27 cellular contexts compared by ENCODE assay signal in the genomic region with DNA sequence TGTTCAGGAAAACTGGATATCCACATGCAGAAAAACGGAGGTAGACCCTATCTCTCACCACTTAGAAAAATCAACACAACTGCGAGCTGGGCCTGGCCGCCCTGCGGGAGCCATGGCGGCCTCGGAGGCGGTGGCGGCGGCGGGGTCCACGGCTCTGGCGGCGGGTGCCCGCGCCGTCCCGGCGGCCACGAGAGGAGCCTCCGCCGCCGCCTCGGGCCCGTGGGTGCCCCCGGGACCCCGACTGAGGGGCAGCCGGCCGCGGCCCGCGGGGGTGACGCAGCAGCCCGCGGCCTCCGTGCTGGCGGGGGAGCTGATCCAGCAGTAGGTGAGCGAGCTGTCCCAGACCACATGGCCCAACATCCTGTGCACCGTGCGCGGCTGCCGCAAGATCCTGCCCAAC.
"Had no signal": no experiment of that assay in that cellular context is flagged by ENCODE, and none has a peak within 500 bp of the region (broad histone marks: within the 10 kb centered on the region; RNA-seq: fewer than 3 reads in every experiment).

No MANE protein-coding gene starts in this region.

- H3K27me3 Mint-ChIP-seq: stimulated activated naive B cell treated with anti-CD40 and anti-IgM and Interleukin-4, amounts not matched to agents 10 μg/mL and 1 μg/mL and 100 μg/mL, for 72 hours; stimulated activated naive CD8-positive, alpha-beta T cell treated with anti-CD3 and anti-CD28 coated beads, Interleukin-15, Interleukin-2, amounts not matched to agents 100 ng/mL and 50 ng/mL, for 24 hours; type B pancreatic cell had no signal

- DNase-seq: stimulated activated CD4-positive, alpha-beta T cell treated with anti-CD3 and anti-CD28 coated beads, Interleukin-1b, Interleukin-23, amount 100 ng/mL, for 48 hours; stimulated activated CD4-positive, alpha-beta T cell treated with anti-CD3 and anti-CD28 coated beads, Interleukin-2, amount 100 ng/mL, for 24 hours; stimulated activated CD4-positive, alpha-beta T cell treated with anti-CD3 and anti-CD28 coated beads, Interleukin-2, amount 100 ng/mL, for 48 hours; stimulated activated CD4-positive, alpha-beta T cell treated with anti-CD3 and anti-CD28 coated beads, Interleukin-4, amount 100 ng/mL, for 1 hour; stimulated activated CD4-positive, alpha-beta T cell treated with anti-CD3 and anti-CD28 coated beads, Interleukin-4, amount 100 ng/mL, for 24 hours; stimulated activated CD4-positive, alpha-beta T cell treated with anti-CD3 and anti-CD28 coated beads, Interleukin-4, amount 100 ng/mL, for 4 hours; stimulated activated CD8-positive, alpha-beta memory T cell treated with anti-CD3 and anti-CD28 coated beads, Interleukin-4, amount 100 ng/mL, for 48 hours; stimulated activated naive B cell treated with anti-CD40 and anti-IgM and Interleukin-4, amounts not matched to agents 10 μg/mL and 1 μg/mL and 100 μg/mL, for 72 hours; stimulated activated naive CD4-positive, alpha-beta T cell; stimulated activated naive CD4-positive, alpha-beta T cell treated with Interleukin-2 at 50 U/mL for 16 hours; stomach; substantia nigra; testis; thyroid gland; tibial artery; transverse colon; trophoblast cell; upper lobe of right lung; uterus had no signal

- H3K9me3 ChIP-seq: stomach, suprapubic skin, testis, thoracic aorta, thyroid gland, tibial artery, tibial nerve, transverse colon, upper lobe of left lung, upper lobe of right lung, uterus, vagina had no signal

- H3K9me3 Mint-ChIP-seq: type B pancreatic cell had no signal

- H3K4me1 ChIP-seq: stomach, suprapubic skin, testis, tibial artery, tibial nerve, transverse colon, uterus, vagina had no signal

- H3K27ac Mint-ChIP-seq: stimulated activated effector memory CD8-positive, alpha-beta T cell treated with anti-CD3 and anti-CD28 coated beads, Interleukin-12 subunit alpha, Interleukin-12 subunit beta, amount 100 ng/mL, for 72 hours; stimulated activated naive B cell treated with anti-CD40 and anti-IgM and Interleukin-4, amounts not matched to agents 10 μg/mL and 1 μg/mL and 100 μg/mL, for 72 hours; stimulated activated naive CD8-positive, alpha-beta T cell treated with anti-CD3 and anti-CD28 coated beads, Interleukin-15, Interleukin-2, amounts not matched to agents 100 ng/mL and 50 ng/mL, for 24 hours; type B pancreatic cell had no signal

- H3K36me3 ChIP-seq: stomach, suprapubic skin, thoracic aorta, thyroid gland, tibial artery, transverse colon, upper lobe of left lung, upper lobe of right lung, uterus, vagina had no signal

- H3K36me3 Mint-ChIP-seq: stimulated activated effector memory CD8-positive, alpha-beta T cell treated with anti-CD3 and anti-CD28 coated beads, Interleukin-12 subunit alpha, Interleukin-12 subunit beta, amount 100 ng/mL, for 72 hours had no signal

- ATAC-seq: stimulated activated effector memory CD8-positive, alpha-beta T cell treated with anti-CD3 and anti-CD28 coated beads, Interleukin-12 subunit alpha, Interleukin-12 subunit beta, amount 100 ng/mL, for 72 hours; stimulated activated naive B cell treated with anti-CD40 and anti-IgM and Interleukin-4, amounts not matched to agents 10 μg/mL and 1 μg/mL and 100 μg/mL, for 72 hours; upper lobe of right lung had no signal

- H3K4me3 Mint-ChIP-seq: stimulated activated effector memory CD8-positive, alpha-beta T cell treated with anti-CD3 and anti-CD28 coated beads, Interleukin-12 subunit alpha, Interleukin-12 subunit beta, amount 100 ng/mL, for 72 hours; stimulated activated naive B cell treated with anti-CD40 and anti-IgM and Interleukin-4, amounts not matched to agents 10 μg/mL and 1 μg/mL and 100 μg/mL, for 72 hours; stimulated activated naive CD8-positive, alpha-beta T cell treated with anti-CD3 and anti-CD28 coated beads, Interleukin-15, Interleukin-2, amounts not matched to agents 100 ng/mL and 50 ng/mL, for 24 hours; type B pancreatic cell had no signal

- H3K27me3 ChIP-seq: stomach, suprapubic skin, testis, thyroid gland, tibial artery, tibial nerve, transverse colon, upper lobe of left lung, upper lobe of right lung, uterus, vagina had no signal

- H3K4me3 ChIP-seq: stomach, suprapubic skin, thoracic aorta, thyroid gland, tibial artery, tibial nerve, transverse colon, upper lobe of left lung, upper lobe of right lung, uterus, vagina had no signal

- H3K27ac ChIP-seq: stomach, suprapubic skin, testis, thoracic aorta, thyroid gland, tibial artery, tibial nerve, transverse colon, upper lobe of left lung, upper lobe of right lung, uterus, vagina had no signal
